In genomic region chrX:13084611-13085010, GRCh38 we compare ENCODE assay signal across 17 cellular contexts.
DNase-seq lines count a peak whose midpoint lies in the region; ATAC-seq, FAIRE-seq and TF ChIP-seq lines count a peak whose summit lies in the region.
"Had no signal": no experiment of that assay in that cellular context is flagged by ENCODE, and none has a peak within 500 bp of the region (broad histone marks: within the 10 kb centered on the region; RNA-seq: fewer than 3 reads in every experiment).

No MANE protein-coding gene starts in this region.

- H2AFZ ChIP-seq in SU-DHL-6 (ENCODE audit: low read depth, low read length, severe bottlenecking): no peak overlapping the region
- H2AFZ ChIP-seq: hepatocyte had no signal

- peak; percentile 18 for FAIRE-seq in colon (lab: Jason Lieb, UNC)
- FAIRE-seq: endometrium had no signal

- H3K9me2 ChIP-seq in SU-DHL-6 (replicated peaks; ENCODE audit: insufficient read depth, low read length): no peaks in the 10 kb centered on the region

- H3K27me3 Mint-ChIP-seq in stimulated activated naive CD8-positive, alpha-beta T cell treated with anti-CD3 and anti-CD28 coated beads, Interleukin-15, Interleukin-2, amounts not matched to agents 100 ng/mL and 50 ng/mL, for 24 hours: no peaks in the 10 kb centered on the region

- H4K20me1 ChIP-seq in SU-DHL-6 (ENCODE audit: low read depth, low read length): no peaks in the 10 kb centered on the region

- H3K4me2 ChIP-seq in SU-DHL-6 (ENCODE audit: low read depth, low read length, poor library complexity, severe bottlenecking): peak overlapping the region; percentile 93
- H3K4me2 ChIP-seq: hepatocyte had no signal

- H3F3A ChIP-seq in SU-DHL-6 (ENCODE audit: insufficient read depth): peaks cover 87% of the 10 kb centered on the region

- H3K4me3 Mint-ChIP-seq in stimulated activated naive CD8-positive, alpha-beta T cell treated with anti-CD3 and anti-CD28 coated beads, Interleukin-15, Interleukin-2, amounts not matched to agents 100 ng/mL and 50 ng/mL, for 24 hours: no peak overlapping the region

- DNase-seq in stimulated activated naive CD8-positive, alpha-beta T cell treated with anti-CD3 and anti-CD28 coated beads, Interleukin-15, Interleukin-2, amounts not matched to agents 100 U/mL and 50 U/mL, for 24 hours: no peak
- no peak for DNase-seq in pons (ENCODE audit: low spot score)
- DNase-seq in WERI-Rb-1: no peak
- no peak for DNase-seq in GM13977 (ENCODE audit: low spot score)
- DNase-seq: amniotic stem cell; cerebellar nuclear complex; KBM-7; NCI-H1105; sigmoid colon; stimulated activated CD4-positive, alpha-beta T cell treated with anti-CD3 and anti-CD28 coated beads, Interleukin-2, amount 100 ng/mL, for 24 hours had no signal

- in situ Hi-C loops in GM13977 (cut with MboI; ENCODE audit: low pct_unique_long_range_greater_than_20kb, low sequenced_read_pairs, unreplicated experiment): loop anchor here (10.0 kb wide), 2 partner anchors 80 to 130 kb away; no protein-coding TSS in a partner anchor

- H3K27ac ChIP-seq in SU-DHL-6 (ENCODE audit: low read depth, low read length): peak overlapping the region; percentile 99
- no peak overlapping the region for H3K27ac ChIP-seq in WERI-Rb-1
- H3K27ac ChIP-seq: hepatocyte, sigmoid colon, suprapubic skin had no signal

- H3K27me3 ChIP-seq in SU-DHL-6 (ENCODE audit: low read length): no peaks in the 10 kb centered on the region
- no peaks in the 10 kb centered on the region for H3K27me3 ChIP-seq in WERI-Rb-1 (ENCODE audit: insufficient read depth, low read depth, severe bottlenecking)
- H3K27me3 ChIP-seq: hepatocyte, sigmoid colon, suprapubic skin had no signal

- H3K27ac Mint-ChIP-seq in stimulated activated naive CD8-positive, alpha-beta T cell treated with anti-CD3 and anti-CD28 coated beads, Interleukin-15, Interleukin-2, amounts not matched to agents 100 ng/mL and 50 ng/mL, for 24 hours: peak overlapping the region; percentile 93

- peak overlapping the region; percentile 31 for H3K9ac ChIP-seq in SU-DHL-6 (ENCODE audit: low read length)

- 0 out of 2 replicates have a peak, but pooled peaks cover 5% of the 10 kb centered on the region for H3K79me2 ChIP-seq in SU-DHL-6 (ENCODE audit: insufficient read depth, low read length)
- H3K79me2 ChIP-seq: hepatocyte had no signal

- no peaks in the 10 kb centered on the region for H3K36me3 Mint-ChIP-seq in stimulated activated naive CD8-positive, alpha-beta T cell treated with anti-CD3 and anti-CD28 coated beads, Interleukin-15, Interleukin-2, amounts not matched to agents 100 ng/mL and 50 ng/mL, for 24 hours (ENCODE audit: low read depth)

- no peak for TF ChIP-seq CTCF in SU-DHL-6 (IDR thresholded peaks at IDR 0.05; ENCODE audit: insufficient read depth, low read length, poor library complexity, severe bottlenecking)
- no peak for TF ChIP-seq CTCF in WERI-Rb-1 (IDR thresholded peaks at IDR 0.05; ENCODE audit: low read depth, low read length)
- TF ChIP-seq CTCF in GM13977 (IDR thresholded peaks at IDR 0.05; ENCODE audit: extremely low read depth, insufficient read depth, missing control alignments): no peak

- H3K4me1 Mint-ChIP-seq in stimulated activated naive CD8-positive, alpha-beta T cell treated with anti-CD3 and anti-CD28 coated beads, Interleukin-15, Interleukin-2, amounts not matched to agents 100 ng/mL and 50 ng/mL, for 24 hours (ENCODE audit: low read depth): peaks cover 99% of the 10 kb centered on the region

- H3K9me3 ChIP-seq in SU-DHL-6 (ENCODE audit: insufficient read depth, low read length): no peaks in the 10 kb centered on the region
- no peaks in the 10 kb centered on the region for H3K9me3 ChIP-seq in WERI-Rb-1 (ENCODE audit: severe bottlenecking)
- H3K9me3 ChIP-seq: sigmoid colon, suprapubic skin had no signal

- no peak overlapping the region for H3K4me3 ChIP-seq in SU-DHL-6 (ENCODE audit: insufficient read depth, low read length, poor library complexity, severe bottlenecking)
- H3K4me3 ChIP-seq in WERI-Rb-1 (ENCODE audit: low read depth, low read length): no peak overlapping the region
- H3K4me3 ChIP-seq: hepatocyte, sigmoid colon, suprapubic skin had no signal

- H3K36me3 ChIP-seq in SU-DHL-6 (ENCODE audit: low read length): no peaks in the 10 kb centered on the region
- no peaks in the 10 kb centered on the region for H3K36me3 ChIP-seq in WERI-Rb-1
- H3K36me3 ChIP-seq: sigmoid colon, suprapubic skin had no signal

- no peaks in the 10 kb centered on the region for H3K9me3 Mint-ChIP-seq in stimulated activated naive CD8-positive, alpha-beta T cell treated with anti-CD3 and anti-CD28 coated beads, Interleukin-15, Interleukin-2, amounts not matched to agents 100 ng/mL and 50 ng/mL, for 24 hours

- ATAC-seq in stimulated activated naive CD8-positive, alpha-beta T cell treated with anti-CD3 and anti-CD28 coated beads, Interleukin-15, Interleukin-2, amounts not matched to agents 100 U/mL and 50 U/mL, for 24 hours: no peak
- ATAC-seq in HG02571 (IDR thresholded peaks at IDR 0.05; ENCODE audit: unreplicated experiment): no peak
